ENCODE assay signal across 8 cellular contexts in the genomic region with DNA sequence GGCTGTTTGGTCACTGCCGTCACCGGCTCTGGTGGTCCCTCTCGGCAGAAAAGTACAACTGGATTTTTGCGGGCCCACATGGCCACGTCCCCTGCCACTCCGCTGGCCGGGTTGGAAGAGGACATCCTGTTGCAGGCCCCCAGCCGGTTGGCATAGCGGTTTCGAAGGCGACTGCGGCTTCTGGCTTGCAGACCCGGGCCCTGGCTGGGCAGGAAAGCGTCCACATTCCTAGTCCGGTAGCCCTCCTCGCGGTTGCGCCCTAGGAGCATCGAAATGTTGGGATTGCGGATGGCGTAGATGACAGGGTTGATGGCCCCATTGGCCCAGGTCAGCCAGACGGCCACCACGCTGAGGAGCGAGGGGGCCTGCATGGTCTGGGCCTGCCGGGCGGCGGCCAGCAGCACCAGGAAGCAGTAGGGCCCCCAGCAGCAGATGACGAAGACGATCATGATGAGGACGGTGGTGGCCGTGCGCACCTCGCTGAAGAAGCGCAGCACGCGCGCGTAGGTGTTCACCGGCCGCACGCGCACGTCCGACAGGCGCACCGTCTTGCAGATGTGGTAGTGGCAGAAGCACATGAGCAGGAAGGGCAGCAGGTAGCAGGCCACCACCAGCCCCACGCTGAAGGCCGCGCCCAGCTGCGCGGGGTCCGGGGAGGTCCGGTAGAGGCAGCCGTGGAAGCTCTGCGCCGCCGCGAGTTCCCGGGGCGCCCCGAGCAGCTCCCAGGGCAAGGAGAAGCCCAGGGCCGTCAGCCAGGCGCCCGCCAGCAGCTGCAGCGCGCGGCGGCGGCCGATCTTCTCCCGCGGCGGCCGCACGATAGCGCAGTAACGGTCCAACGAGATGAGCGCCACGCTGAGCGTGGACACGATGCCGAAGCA. TPM values are rescaled to one million over a fixed set of nuclear protein-coding genes. Genes with fewer than 3 reads are reported as not detected.
DNase-seq lines count a peak whose midpoint lies in the region; ATAC-seq and TF ChIP-seq lines count a peak whose summit lies in the region.

No MANE protein-coding gene starts in this region.

- DNase-seq in activated naive CD4-positive, alpha-beta T cell treated with anti-CD3 and anti-CD28 coated beads for 36 hours = peak; percentile 30
- DNase-seq in right atrium auricular region (ENCODE audit: low spot score) (no peak), retinal pigment epithelial cell (ENCODE audit: low read depth) (no peak), T1000 (lab: John Stamatoyannopoulos, UW) (no peak), NK-92 (lab: John Stamatoyannopoulos, UW; ENCODE audit: unreplicated experiment) (no peak)

- H3K4me3 ChIP-seq in ACC112 (ENCODE audit: low read depth, low read length) = peak overlapping the region; percentile 74
- H3K4me3 ChIP-seq in right atrium auricular region = peak overlapping the region; percentile 57 to 70
- peak overlapping the region; percentile 58 for H3K4me3 ChIP-seq in retinal pigment epithelial cell (ENCODE audit: low read length)

- H3K27ac ChIP-seq in ACC112 (ENCODE audit: low read depth, low read length) (no peak overlapping the region), right atrium auricular region (peak overlapping the region; percentile 83 to 91)

- H3K36me3 ChIP-seq in ACC112 (ENCODE audit: insufficient read depth, low read length) (peaks cover 41% of the 10 kb centered on the region), right atrium auricular region (peaks cover 7% of the 10 kb centered on the region)

- no peaks in the 10 kb centered on the region for H3K27me3 ChIP-seq in ACC112 (ENCODE audit: insufficient read depth, low read length)
- H3K27me3 ChIP-seq in right atrium auricular region = no peaks in the 10 kb centered on the region

- peak in 1 of 2 donors; percentile 5 for TF ChIP-seq CTCF in right atrium auricular region (IDR thresholded peaks at IDR 0.05)
- no peak for TF ChIP-seq CTCF in retinal pigment epithelial cell (conservative IDR thresholded peaks at IDR 0.05; ENCODE audit: low read depth, low read length)

- H3K4me1 ChIP-seq in ACC112 (ENCODE audit: control insufficient read depth, insufficient read depth, low read length, unreplicated experiment) = peaks cover 18% of the 10 kb centered on the region
- peaks cover 0 to 9% of the 10 kb centered on the region in 2 donors for H3K4me1 ChIP-seq in right atrium auricular region

- peak overlapping the region; percentile 80 for H3K4me3 Mint-ChIP-seq in activated naive CD4-positive, alpha-beta T cell treated with anti-CD3 and anti-CD28 coated beads for 36 hours

- peaks cover 5% of the 10 kb centered on the region for H3K36me3 Mint-ChIP-seq in activated naive CD4-positive, alpha-beta T cell treated with anti-CD3 and anti-CD28 coated beads for 36 hours (ENCODE audit: low read depth)

- no peak overlapping the region for H3K27ac Mint-ChIP-seq in activated naive CD4-positive, alpha-beta T cell treated with anti-CD3 and anti-CD28 coated beads for 36 hours

- intact Hi-C loops in activated naive CD4-positive, alpha-beta T cell treated with anti-CD3 and anti-CD28 coated beads for 36 hours (cut with micrococcal nuclease) = loop anchor here (1.0 kb wide), 2 partner anchors 20 to 276 kb away; a partner anchor contains a TSS

- H3K4me1 Mint-ChIP-seq in activated naive CD4-positive, alpha-beta T cell treated with anti-CD3 and anti-CD28 coated beads for 36 hours (ENCODE audit: low read depth) = peaks cover 7% of the 10 kb centered on the region

- peaks cover 11% of the 10 kb centered on the region for H3K27me3 Mint-ChIP-seq in activated naive CD4-positive, alpha-beta T cell treated with anti-CD3 and anti-CD28 coated beads for 36 hours (ENCODE audit: low read depth)

- peak overlapping the region; percentile 63 for H2AFZ ChIP-seq in ACC112 (ENCODE audit: low read length, unreplicated experiment)

- CTCF ChIA-PET in activated naive CD4-positive, alpha-beta T cell treated with anti-CD3 and anti-CD28 coated beads for 36 hours (lab: Charles Lee) = interaction anchor here (0.8 to 1.7 kb wide), 2 partner anchors 20 to 277 kb away, joined by 3 to 8 read pairs; a partner anchor contains a TSS

- no peaks in the 10 kb centered on the region for H3K9me3 Mint-ChIP-seq in activated naive CD4-positive, alpha-beta T cell treated with anti-CD3 and anti-CD28 coated beads for 36 hours

- H3K79me2 ChIP-seq in ACC112 (ENCODE audit: control insufficient read depth, insufficient read depth, low read length, unreplicated experiment) = peaks cover 7% of the 10 kb centered on the region

- H3K9me3 ChIP-seq in right atrium auricular region = no peaks in the 10 kb centered on the region

- ATAC-seq in GM19043 (IDR thresholded peaks at IDR 0.05; ENCODE audit: low read depth, unreplicated experiment) (peak; percentile 31), HG03571 (IDR thresholded peaks at IDR 0.05; ENCODE audit: unreplicated experiment) (peak; percentile 36)

RNA-seq across cellular contexts. Expression of a gene that starts 1.2 kb away (rescaled TPM):
- under 1 TPM; 0.64 to 0.67 TPM for total RNA-seq in activated naive CD4-positive, alpha-beta T cell treated with anti-CD3 and anti-CD28 coated beads for 36 hours
- total RNA-seq in right atrium auricular region = 1 to 10 TPM; 4.1 to 5.0 TPM

RNA-seq across cellular contexts. Expression of a gene that starts 20.2 kb away (rescaled TPM):
- total RNA-seq in activated naive CD4-positive, alpha-beta T cell treated with anti-CD3 and anti-CD28 coated beads for 36 hours = 1 to 10 TPM; 7.0 to 7.6 TPM
- total RNA-seq in right atrium auricular region = 10 to 100 TPM; 26.5 to 29.8 TPM

RNA-seq across cellular contexts. Expression of a gene that starts 20.3 kb away (rescaled TPM):
- 10 to 100 TPM; 15.2 to 15.6 TPM for total RNA-seq in activated naive CD4-positive, alpha-beta T cell treated with anti-CD3 and anti-CD28 coated beads for 36 hours
- 10 to 100 TPM; 38.0 to 66.0 TPM for total RNA-seq in right atrium auricular region
